17 cellular contexts compared by ENCODE assay signal in genomic region chr11:12019867-12020416, GRCh38. TPM values are rescaled to one million over a fixed set of nuclear protein-coding genes. Genes with fewer than 3 reads are reported as not detected.
A peak's percentile ranks its signal among the peaks of the same experiment; 100 is the strongest.
DNase-seq lines count a peak whose midpoint lies in the region; ATAC-seq, FAIRE-seq and TF ChIP-seq lines count a peak whose summit lies in the region.
"Had no signal": no experiment of that assay in that cellular context is flagged by ENCODE, and none has a peak within 500 bp of the region (broad histone marks: within the 10 kb centered on the region; RNA-seq: fewer than 3 reads in every experiment).

No MANE protein-coding gene starts in this region.

- no peak for FAIRE-seq in HepG2 (lab: Jason Lieb, UNC)
- FAIRE-seq: kidney had no signal

- H3K4me2 ChIP-seq in HepG2 (ENCODE audit: low read depth, low read length) = peak overlapping the region; percentile 66; the same call in 1 of the 2 replicates

- H3K36me3 ChIP-seq in HepG2 (replicated peaks in 1 of 2; ENCODE audit: control insufficient read depth in 1 of 2, insufficient read depth in 2 of 2, low read length in 2 of 2) (no peaks in the 10 kb centered on the region), right lobe of liver (no peaks in the 10 kb centered on the region), neuron (ENCODE audit: insufficient read depth, low read length) (no peaks in the 10 kb centered on the region)
- H3K36me3 ChIP-seq: thoracic aorta had no signal

- in situ Hi-C loops in HepG2 (cut with HindIII; ENCODE audit: extremely low pct_ligation_motif_present, low pct_unique_long_range_greater_than_20kb) = no loop called here

- H3K4me1 ChIP-seq in HepG2 (ENCODE audit: insufficient read depth, low read length) (peaks cover 13% of the 10 kb centered on the region), right lobe of liver (no peaks in the 10 kb centered on the region), neuron (ENCODE audit: insufficient read depth, low read length) (peaks cover 25% of the 10 kb centered on the region)

- ATAC-seq in HepG2 (no peak), right lobe of liver (no peak), left cardiac atrium (peak; percentile 70 to 74)

- TF ChIP-seq EP300 in HepG2 (IDR thresholded peaks at IDR 0.05; ENCODE audit: low read depth in 2 of 2, low read length in 2 of 2) (no peak), HepG2 (CRISPR knock-in tag; IDR thresholded peaks at IDR 0.05; ENCODE audit: borderline replicate concordance) (no peak)

- TF ChIP-seq CTCF in HepG2 (CRISPR knock-in tag; IDR thresholded peaks at IDR 0.05) (no peak), right lobe of liver (IDR thresholded peaks at IDR 0.05) (no peak)

- H3K9me3 ChIP-seq in HepG2 (ENCODE audit: low read length) (no peaks in the 10 kb centered on the region), right lobe of liver (no peaks in the 10 kb centered on the region), neuron (ENCODE audit: low read length) (peaks cover 3% of the 10 kb centered on the region)
- H3K9me3 ChIP-seq: thoracic aorta had no signal

- H3K4me3 ChIP-seq in HepG2 (replicated peaks in 1 of 3; ENCODE audit: insufficient read depth in 1 of 3, low read depth in 2 of 3, low read length in 3 of 3) = no peak overlapping the region; a peak in 1 of 6 replicates
- no peak overlapping the region for H3K4me3 ChIP-seq in right lobe of liver
- H3K4me3 ChIP-seq in neuron (ENCODE audit: low read length) = no peak overlapping the region
- H3K4me3 ChIP-seq: thoracic aorta had no signal

- no peak for TF ChIP-seq RAD21 in HepG2 (CRISPR knock-in tag; IDR thresholded peaks at IDR 0.05)

- H3K27ac ChIP-seq in HepG2 (ENCODE audit: extremely low read length, insufficient read depth, low read length) (no peak overlapping the region), right lobe of liver (no peak overlapping the region)
- H3K27ac ChIP-seq: epithelial cell of prostate had no signal

- TF ChIP-seq POLR2A in HepG2 (IDR thresholded peaks at IDR 0.05; ENCODE audit: insufficient read depth in 1 of 2, low read depth in 2 of 2, low read length in 2 of 2) = no peak
- no peak for TF ChIP-seq POLR2A in right lobe of liver (IDR thresholded peaks at IDR 0.05)

- no peak for DNase-seq in HepG2 (ENCODE audit: low spot score)
- no peak for DNase-seq in right lobe of liver
- no peak for DNase-seq in left cardiac atrium
- DNase-seq in activated CD4-positive, alpha-beta T cell treated with anti-CD3 and anti-CD28 coated beads, Interleukin-2, amount 50 U/mL, for 48 hours = no peak
- no peak for DNase-seq in NCI-H1092 (lab: John Stamatoyannopoulos, UW)
- no peak for DNase-seq in NK-92 treated with Interleukin-12 subunit alpha and Interleukin-12 subunit beta, amount 100 ng/mL, for 24 hours (lab: John Stamatoyannopoulos, UW)
- no peak for DNase-seq in activated CD4-positive, alpha-beta T cell treated with anti-CD3 and anti-CD28 coated beads, Interleukin-2, amount 50 U/mL, for 1 hour
- DNase-seq: activated naive CD4-positive, alpha-beta T cell treated with anti-CD3 and anti-CD28 coated beads, Interleukin-2, amount 50 U/mL, for 16 hours; kidney; NCI-H2081; NCI-H748 treated with DMSO at 0.1 percent for 48 hours; stimulated activated CD4-positive, alpha-beta T cell treated with anti-CD3 and anti-CD28 coated beads, Interleukin-1b, Interleukin-23, amount 100 ng/mL, for 48 hours; SW 1271 had no signal

- H4K20me1 ChIP-seq in HepG2 (ENCODE audit: insufficient read depth, low read length) = no peaks in the 10 kb centered on the region

- H3K79me2 ChIP-seq in HepG2 (ENCODE audit: insufficient read depth, low read length) = no peaks in the 10 kb centered on the region

- H3K27me3 ChIP-seq in HepG2 (ENCODE audit: control insufficient read depth in 1 of 2, insufficient read depth in 2 of 2, low read length in 2 of 2) (peaks cover 1 to 3% of the 10 kb centered on the region in 2 experiments; a peak in 2 of 5 replicates), right lobe of liver (no peaks in the 10 kb centered on the region), neuron (ENCODE audit: insufficient read depth, low read length) (no peaks in the 10 kb centered on the region)

- BruUV-seq in HepG2 (replicated peaks; lab: Mats Ljungman, UMichigan) = no TSS peak

- CTCF ChIA-PET in HepG2 (lab: Yijun Ruan, JAX; ENCODE audit: low intra/inter-chr PET ratio, low total read pairs) = no interaction called here

- intact Hi-C loops in HepG2 (cut with micrococcal nuclease; ENCODE audit: unreplicated experiment) = no loop called here
- intact Hi-C loops in right lobe of liver (cut with DNase I) = no loop called here
- intact Hi-C loops in left cardiac atrium (cut with DNase I) = loop anchor here in 1 of 2 donors (10.0 kb wide), 1 partner anchor 45 kb away; no protein-coding TSS in a partner anchor

- no peak overlapping the region for H3K9ac ChIP-seq in HepG2 (ENCODE audit: insufficient read depth, low read depth, low read length)

- POLR2A ChIA-PET in HepG2 (lab: Yijun Ruan, JAX) = no interaction called here

- WGBS in HepG2 (ENCODE audit: low lambda C conversion rate) = 19% methylated on average over 3 of the region's 3 CpGs
- 47% methylated on average over 3 of the region's 3 CpGs for WGBS in right lobe of liver (ENCODE audit: insufficient coverage, low coverage, low lambda C conversion rate, missing lambda C conversion rate)

- H2AFZ ChIP-seq in HepG2 (ENCODE audit: low read length) = no peak overlapping the region
- H2AFZ ChIP-seq in neuron (ENCODE audit: low read depth, low read length) = peak overlapping the region; percentile 68

TF ChIP-seq in HepG2, 621 proteins besides CTCF, POLR2A, EP300 and RAD21 (continues in another document):
- TF ChIP-seq MEIS1 (CRISPR knock-in tag; IDR thresholded peaks at IDR 0.05; ENCODE audit: borderline replicate concordance) (no peak), NFKBIZ (CRISPR knock-in tag; IDR thresholded peaks at IDR 0.05) (no peak), SATB2 (CRISPR knock-in tag; IDR thresholded peaks at IDR 0.05) (no peak), FOXM1 (CRISPR knock-in tag; IDR thresholded peaks at IDR 0.05) (no peak), ZNF768 (CRISPR knock-in tag; IDR thresholded peaks at IDR 0.05) (no peak), POLR2AphosphoS5 (IDR thresholded peaks at IDR 0.05; ENCODE audit: low read depth, low read length) (no peak), SNAPC4 (CRISPR knock-in tag; IDR thresholded peaks at IDR 0.05) (no peak)

RNA-seq across cellular contexts. Expression of gene DKK3, which starts 11.5 kb away (rescaled TPM):
- total RNA-seq in HepG2 (2016; rRNA removed; fragmentation: Illumina TruSeq; extraction: Trizol) = 0.09 TPM in 1 of 2 replicates, not detected in the other
- total RNA-seq in HepG2 (2016; cell fraction: cytosol; rRNA removed; fragmentation: Illumina TruSeq; extraction: Trizol; ENCODE audit: low read depth) = not detected in 2 replicates
- not detected in 2 replicates for total RNA-seq in HepG2 (2016; cell fraction: insoluble cytoplasmic fraction; rRNA removed; fragmentation: Illumina TruSeq; extraction: Trizol)
- 0.09 TPM in 1 of 2 replicates, not detected in the other for total RNA-seq in HepG2 (2016; cell fraction: membrane; rRNA removed; fragmentation: Illumina TruSeq; extraction: Trizol)
- not detected in 2 replicates for total RNA-seq in HepG2 (2016; cell fraction: nucleus; rRNA removed; fragmentation: Illumina TruSeq; extraction: Trizol)
- polyA plus RNA-seq in HepG2 (2011; rRNA removed) = 0.20 and 0.67 TPM in 2 replicates
- polyA plus RNA-seq in HepG2 (2011; cell fraction: cytosol; rRNA removed) = 0.12 and 0.29 TPM in 2 replicates
- polyA plus RNA-seq in HepG2 (2011; cell fraction: nucleus; rRNA removed) = 0.09 and 0.55 TPM in 2 replicates
- 0.08 TPM in 1 of 2 replicates, not detected in the other for polyA plus RNA-seq in HepG2 (2012)
- polyA plus RNA-seq in HepG2 (2016; cell fraction: cytosol; fragmentation: Illumina TruSeq; extraction: Trizol; ENCODE audit: low read depth) = not detected in 2 replicates
- not detected in 2 replicates for polyA plus RNA-seq in HepG2 (2016; cell fraction: insoluble cytoplasmic fraction; fragmentation: Illumina TruSeq; extraction: Trizol; ENCODE audit: low read depth)
- 0.15 TPM in 1 of 2 replicates, not detected in the other for polyA plus RNA-seq in HepG2 (2016; cell fraction: membrane; fragmentation: Illumina TruSeq; extraction: Trizol; ENCODE audit: low read depth)
- polyA plus RNA-seq in HepG2 (2016; cell fraction: nucleus; fragmentation: Illumina TruSeq; extraction: Trizol; ENCODE audit: insufficient read depth, low read depth) = not detected in 2 replicates
- 0.18 and 0.35 TPM in 2 replicates for polyA minus RNA-seq in HepG2 (2011; rRNA and poly(A)+ RNA removed; ENCODE audit: low replicate concordance)
- not detected in 2 replicates for polyA minus RNA-seq in HepG2 (2011; cell fraction: cytosol; rRNA and poly(A)+ RNA removed)
- not detected in 2 replicates for polyA minus RNA-seq in HepG2 (2011; cell fraction: nucleus; rRNA and poly(A)+ RNA removed)
- 10 to 100 TPM in 2 of 6 experiments, 1 to 10 TPM in 4; 3.0 to 16.9 (median 5.5) TPM for total RNA-seq in right lobe of liver
- 1,000 to 10,000 TPM; 1,563 to 1,610 TPM for total RNA-seq in left cardiac atrium
- polyA plus RNA-seq: CD14-positive monocyte had no signal

Comparison
In these comparisons a context has a peak if more than half of its experiments do, and no peak if none do; other contexts are left out.
1. ATAC-seq: peak in left cardiac atrium (2 of 2); none in HepG2 (single experiment) and right lobe of liver (0 of 4).
2. RNA of gene DKK3, which starts 11.5 kb away (total RNA-seq): 1,563 to 1,610 TPM in left cardiac atrium; 3.0 to 16.9 TPM in right lobe of liver and 0.09 TPM in HepG2; every median in the first group is over 10 times any median in the second.